In genomic region chr17:32596666-32597065, GRCh38 we compare ENCODE assay signal across 10 cellular contexts.
A peak's percentile ranks its signal among the peaks of the same experiment; 100 is the strongest.
DNase-seq lines count a peak whose midpoint lies in the region; ATAC-seq lines count a peak whose summit lies in the region.
"Had no signal": no experiment of that assay in that cellular context is flagged by ENCODE, and none has a peak within 500 bp of the region (broad histone marks: within the 10 kb centered on the region; RNA-seq: fewer than 3 reads in every experiment).

No MANE protein-coding gene starts in this region.

- no peaks in the 10 kb centered on the region for H3K36me3 Mint-ChIP-seq in activated naive CD8-positive, alpha-beta T cell treated with anti-CD3 and anti-CD28 coated beads, Interleukin-2, amount 10 ng/mL, durations not matched to agents 7 days and 5 days

- ATAC-seq in GM19025 (IDR thresholded peaks at IDR 0.05; ENCODE audit: low read depth, unreplicated experiment) (peak; percentile 73), HG03460 (IDR thresholded peaks at IDR 0.05; ENCODE audit: unreplicated experiment) (peak; percentile 67), GM19351 (IDR thresholded peaks at IDR 0.05; ENCODE audit: unreplicated experiment) (no peak)
- ATAC-seq in activated naive CD8-positive, alpha-beta T cell treated with anti-CD3 and anti-CD28 coated beads, Interleukin-2, amount 10 ng/mL, durations not matched to agents 7 days and 5 days (ENCODE audit: low read depth): peak; percentile 63

- no peaks in the 10 kb centered on the region for H3K9me3 Mint-ChIP-seq in activated naive CD8-positive, alpha-beta T cell treated with anti-CD3 and anti-CD28 coated beads, Interleukin-2, amount 10 ng/mL, durations not matched to agents 7 days and 5 days
- H3K9me3 Mint-ChIP-seq: activated T-cell treated with anti-CD3 and anti-CD28 coated beads, Interleukin-2, amount 50 U/mL, for 4 hours had no signal

- POLR2A ChIA-PET in activated naive CD8-positive, alpha-beta T cell treated with anti-CD3 and anti-CD28 coated beads, Interleukin-2, amount 10 ng/mL, durations not matched to agents 7 days and 5 days (lab: Charles Lee): interaction anchor here (0.6 kb wide), 1 partner anchor 115 kb away, joined by 3 read pairs; no protein-coding TSS in a partner anchor

- no peaks in the 10 kb centered on the region for H3K27me3 Mint-ChIP-seq in activated naive CD8-positive, alpha-beta T cell treated with anti-CD3 and anti-CD28 coated beads, Interleukin-2, amount 10 ng/mL, durations not matched to agents 7 days and 5 days

- peaks cover 17% of the 10 kb centered on the region for H3K4me1 Mint-ChIP-seq in activated naive CD8-positive, alpha-beta T cell treated with anti-CD3 and anti-CD28 coated beads, Interleukin-2, amount 10 ng/mL, durations not matched to agents 7 days and 5 days

- peak overlapping the region; percentile 9 for H3K27ac Mint-ChIP-seq in activated naive CD8-positive, alpha-beta T cell treated with anti-CD3 and anti-CD28 coated beads, Interleukin-2, amount 10 ng/mL, durations not matched to agents 7 days and 5 days

- no peak overlapping the region for H3K4me3 Mint-ChIP-seq in activated naive CD8-positive, alpha-beta T cell treated with anti-CD3 and anti-CD28 coated beads, Interleukin-2, amount 10 ng/mL, durations not matched to agents 7 days and 5 days
- H3K4me3 Mint-ChIP-seq: activated T-cell treated with anti-CD3 and anti-CD28 coated beads, Interleukin-2, amount 50 U/mL, for 4 hours had no signal

- peak; percentile 93 for DNase-seq in DMS 273 treated with DMSO at 0.1 percent for 48 hours (lab: John Stamatoyannopoulos, UW)
- DNase-seq in activated naive CD8-positive, alpha-beta T cell treated with anti-CD3 and anti-CD28 coated beads, Interleukin-2, amount 10 ng/mL, durations not matched to agents 7 days and 5 days: no peak
- no peak for DNase-seq in ureter (ENCODE audit: low spot score)
- no peak for DNase-seq in iPS-NIHi7 (ENCODE audit: extremely low spot score)
- no peak for DNase-seq in Kasumi-1 (lab: John Stamatoyannopoulos, UW)
- DNase-seq: activated T-cell treated with anti-CD3 and anti-CD28 coated beads, Interleukin-2, amount 50 U/mL, for 4 hours; effector CD8-positive, alpha-beta T cell had no signal
